Comparison of ENCODE assay signal across 8 cellular contexts in genomic region chr11:84014539-84014938, GRCh38.
"Had no signal": no experiment of that assay in that cellular context is flagged by ENCODE, and none has a peak within 500 bp of the region (broad histone marks: within the 10 kb centered on the region; RNA-seq: fewer than 3 reads in every experiment).

No MANE protein-coding gene starts in this region.

- DNase-seq: H9, HCEC 1CT, KBM-7 had no signal

- H3K9me3 Mint-ChIP-seq: GM23338, H9 had no signal

- H3K27me3 Mint-ChIP-seq: IgD-negative memory B cell had no signal

- H3K4me1 Mint-ChIP-seq: GM23338, IgD-negative memory B cell had no signal

- H2AFZ ChIP-seq: GM23338 had no signal

- H3K36me3 Mint-ChIP-seq: IgD-negative memory B cell had no signal

- H3K4me2 ChIP-seq: GM23338 had no signal

- ATAC-seq: GM23338 had no signal

- H3K27ac Mint-ChIP-seq: GM23338, H9, IgD-negative memory B cell had no signal

- FAIRE-seq: H1, H54, HTR-8/SVneo had no signal

- H3K4me3 Mint-ChIP-seq: GM23338, H9, IgD-negative memory B cell had no signal

- H3K4me3 ChIP-seq: GM23338 had no signal
